Comparison of ENCODE assay signal across 3 cellular contexts in the genomic region with DNA sequence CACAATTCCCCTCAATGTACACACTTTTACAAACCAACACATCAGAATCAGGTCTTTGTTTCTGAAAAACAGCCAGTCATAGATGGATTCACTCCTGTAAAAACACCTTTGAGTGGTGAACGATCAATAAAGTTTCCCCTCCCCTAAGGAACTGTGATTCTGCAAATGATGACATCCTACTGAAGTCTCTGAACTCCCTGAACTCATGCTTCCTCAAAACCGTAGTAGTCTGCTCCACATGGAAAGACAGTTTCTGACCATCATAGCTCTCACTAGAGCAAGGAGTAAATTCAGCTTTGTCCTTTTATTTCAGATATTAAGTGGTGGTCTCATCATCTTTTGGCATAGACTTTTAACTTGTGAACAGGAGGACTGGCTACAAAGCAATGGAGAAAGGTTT.
"Had no signal": no experiment of that assay in that cellular context is flagged by ENCODE, and none has a peak within 500 bp of the region (broad histone marks: within the 10 kb centered on the region; RNA-seq: fewer than 3 reads in every experiment).

No MANE protein-coding gene starts in this region.

- ATAC-seq: GM23338 had no signal

- H3K4me3 ChIP-seq: GM23338, K562 had no signal

- H2AFZ ChIP-seq: GM23338 had no signal

- H3K4me2 ChIP-seq: GM23338 had no signal

- DNase-seq: H9 had no signal
